ENCODE assay signal across 20 cellular contexts in genomic region chr22:47450876-47451475, GRCh38.
"Had no signal": no experiment of that assay in that cellular context is flagged by ENCODE, and none has a peak within 500 bp of the region (broad histone marks: within the 10 kb centered on the region; RNA-seq: fewer than 3 reads in every experiment).

No MANE protein-coding gene starts in this region.

- H3K4me3 ChIP-seq: gastrocnemius medialis, left lung, prostate gland, right atrium auricular region, transverse colon, upper lobe of right lung, uterus had no signal

- H3K79me2 ChIP-seq: parathyroid adenoma had no signal

- DNase-seq: cerebellar nuclear complex; cortex of kidney; effector CD4-positive, alpha-beta T cell; foreskin fibroblast; gastrocnemius medialis; left cardiac atrium; mesenchymal stem cell; midbrain; natural killer cell; stimulated activated CD4-positive, alpha-beta T cell treated with anti-CD3 and anti-CD28 coated beads, Interleukin-2, amount 100 ng/mL, for 24 hours; stimulated activated CD4-positive, alpha-beta T cell treated with anti-CD3 and anti-CD28 coated beads, Interleukin-4, amount 100 ng/mL, for 4 hours; stimulated activated naive CD8-positive, alpha-beta T cell treated with anti-CD3 and anti-CD28 coated beads, Interleukin-15, Interleukin-2, amounts not matched to agents 100 U/mL and 50 U/mL, for 24 hours; substantia nigra; transverse colon; upper lobe of right lung; uterus had no signal

- H3K36me3 ChIP-seq: gastrocnemius medialis, left lung, prostate gland, right atrium auricular region, transverse colon, upper lobe of right lung, uterus had no signal

- H3K9me3 ChIP-seq: gastrocnemius medialis, prostate gland, transverse colon, uterus had no signal

- H3K27ac ChIP-seq: gastrocnemius medialis, left lung, parathyroid adenoma, prostate gland, right atrium auricular region, transverse colon, upper lobe of right lung, uterus had no signal

- H3K4me1 ChIP-seq: gastrocnemius medialis, left lung, parathyroid adenoma, prostate gland, transverse colon, upper lobe of right lung, uterus had no signal

- H3K27me3 ChIP-seq: gastrocnemius medialis, left lung, right atrium auricular region, transverse colon, upper lobe of right lung, uterus had no signal

- H2AFZ ChIP-seq: parathyroid adenoma had no signal
